ENCODE assay signal across 1 cellular context in the genomic region with DNA sequence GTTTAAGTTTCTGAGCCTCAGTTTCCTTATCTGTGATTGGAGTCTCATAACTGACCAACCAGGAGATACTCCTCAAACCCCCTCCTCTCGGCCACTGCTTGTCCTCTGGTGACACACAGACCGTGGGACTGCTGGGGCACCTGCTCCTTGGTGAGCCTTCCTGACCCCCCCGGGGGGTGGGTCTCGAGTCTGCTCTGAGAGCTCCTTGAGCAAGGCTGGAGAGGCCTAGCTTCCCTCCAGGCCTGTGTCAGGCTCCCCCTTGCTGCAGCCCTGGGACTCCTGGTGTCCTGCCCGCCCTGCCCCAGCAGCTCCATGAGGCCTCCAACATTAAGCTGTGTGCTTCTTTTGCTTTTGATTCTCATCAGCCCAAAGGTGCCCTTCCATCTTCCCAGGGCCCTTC.
TF ChIP-seq lines count a peak whose summit lies in the region.

No MANE protein-coding gene starts in this region.

TF ChIP-seq in HepG2, 621 proteins besides CTCF, POLR2A, EP300 and RAD21:
- TF ChIP-seq, protein P1, sequence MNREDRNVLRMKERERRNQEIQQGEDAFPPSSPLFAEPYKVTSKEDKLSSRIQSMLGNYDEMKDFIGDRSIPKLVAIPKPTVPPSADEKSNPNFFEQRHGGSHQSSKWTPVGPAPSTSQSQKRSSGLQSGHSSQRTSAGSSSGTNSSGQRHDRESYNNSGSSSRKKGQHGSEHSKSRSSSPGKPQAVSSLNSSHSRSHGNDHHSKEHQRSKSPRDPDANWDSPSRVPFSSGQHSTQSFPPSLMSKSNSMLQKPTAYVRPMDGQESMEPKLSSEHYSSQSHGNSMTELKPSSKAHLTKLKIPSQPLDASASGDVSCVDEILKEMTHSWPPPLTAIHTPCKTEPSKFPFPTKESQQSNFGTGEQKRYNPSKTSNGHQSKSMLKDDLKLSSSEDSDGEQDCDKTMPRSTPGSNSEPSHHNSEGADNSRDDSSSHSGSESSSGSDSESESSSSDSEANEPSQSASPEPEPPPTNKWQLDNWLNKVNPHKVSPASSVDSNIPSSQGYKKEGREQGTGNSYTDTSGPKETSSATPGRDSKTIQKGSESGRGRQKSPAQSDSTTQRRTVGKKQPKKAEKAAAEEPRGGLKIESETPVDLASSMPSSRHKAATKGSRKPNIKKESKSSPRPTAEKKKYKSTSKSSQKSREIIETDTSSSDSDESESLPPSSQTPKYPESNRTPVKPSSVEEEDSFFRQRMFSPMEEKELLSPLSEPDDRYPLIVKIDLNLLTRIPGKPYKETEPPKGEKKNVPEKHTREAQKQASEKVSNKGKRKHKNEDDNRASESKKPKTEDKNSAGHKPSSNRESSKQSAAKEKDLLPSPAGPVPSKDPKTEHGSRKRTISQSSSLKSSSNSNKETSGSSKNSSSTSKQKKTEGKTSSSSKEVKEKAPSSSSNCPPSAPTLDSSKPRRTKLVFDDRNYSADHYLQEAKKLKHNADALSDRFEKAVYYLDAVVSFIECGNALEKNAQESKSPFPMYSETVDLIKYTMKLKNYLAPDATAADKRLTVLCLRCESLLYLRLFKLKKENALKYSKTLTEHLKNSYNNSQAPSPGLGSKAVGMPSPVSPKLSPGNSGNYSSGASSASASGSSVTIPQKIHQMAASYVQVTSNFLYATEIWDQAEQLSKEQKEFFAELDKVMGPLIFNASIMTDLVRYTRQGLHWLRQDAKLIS (CRISPR knock-in tag; IDR thresholded peaks at IDR 0.05): no peak
- TF ChIP-seq, protein P2, sequence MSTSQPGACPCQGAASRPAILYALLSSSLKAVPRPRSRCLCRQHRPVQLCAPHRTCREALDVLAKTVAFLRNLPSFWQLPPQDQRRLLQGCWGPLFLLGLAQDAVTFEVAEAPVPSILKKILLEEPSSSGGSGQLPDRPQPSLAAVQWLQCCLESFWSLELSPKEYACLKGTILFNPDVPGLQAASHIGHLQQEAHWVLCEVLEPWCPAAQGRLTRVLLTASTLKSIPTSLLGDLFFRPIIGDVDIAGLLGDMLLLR (CRISPR knock-in tag; IDR thresholded peaks at IDR 0.05): no peak
- TF ChIP-seq, protein P3, sequence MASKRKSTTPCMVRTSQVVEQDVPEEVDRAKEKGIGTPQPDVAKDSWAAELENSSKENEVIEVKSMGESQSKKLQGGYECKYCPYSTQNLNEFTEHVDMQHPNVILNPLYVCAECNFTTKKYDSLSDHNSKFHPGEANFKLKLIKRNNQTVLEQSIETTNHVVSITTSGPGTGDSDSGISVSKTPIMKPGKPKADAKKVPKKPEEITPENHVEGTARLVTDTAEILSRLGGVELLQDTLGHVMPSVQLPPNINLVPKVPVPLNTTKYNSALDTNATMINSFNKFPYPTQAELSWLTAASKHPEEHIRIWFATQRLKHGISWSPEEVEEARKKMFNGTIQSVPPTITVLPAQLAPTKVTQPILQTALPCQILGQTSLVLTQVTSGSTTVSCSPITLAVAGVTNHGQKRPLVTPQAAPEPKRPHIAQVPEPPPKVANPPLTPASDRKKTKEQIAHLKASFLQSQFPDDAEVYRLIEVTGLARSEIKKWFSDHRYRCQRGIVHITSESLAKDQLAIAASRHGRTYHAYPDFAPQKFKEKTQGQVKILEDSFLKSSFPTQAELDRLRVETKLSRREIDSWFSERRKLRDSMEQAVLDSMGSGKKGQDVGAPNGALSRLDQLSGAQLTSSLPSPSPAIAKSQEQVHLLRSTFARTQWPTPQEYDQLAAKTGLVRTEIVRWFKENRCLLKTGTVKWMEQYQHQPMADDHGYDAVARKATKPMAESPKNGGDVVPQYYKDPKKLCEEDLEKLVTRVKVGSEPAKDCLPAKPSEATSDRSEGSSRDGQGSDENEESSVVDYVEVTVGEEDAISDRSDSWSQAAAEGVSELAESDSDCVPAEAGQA (IDR thresholded peaks at IDR 0.05; ENCODE audit: low read depth): no peak
- TF ChIP-seq, protein P3 (CRISPR knock-in tag; IDR thresholded peaks at IDR 0.05; ENCODE audit: borderline replicate concordance): no peak
- no peak for TF ChIP-seq ZNF782 (CRISPR knock-in tag; IDR thresholded peaks at IDR 0.05; ENCODE audit: borderline replicate concordance)
- no peak for TF ChIP-seq KDM1A (CRISPR knock-in tag; IDR thresholded peaks at IDR 0.05)
- TF ChIP-seq ZNF44 (CRISPR knock-in tag; IDR thresholded peaks at IDR 0.05): no peak
- no peak for TF ChIP-seq CCDC6 (CRISPR knock-in tag; IDR thresholded peaks at IDR 0.05)
- TF ChIP-seq, protein P4, sequence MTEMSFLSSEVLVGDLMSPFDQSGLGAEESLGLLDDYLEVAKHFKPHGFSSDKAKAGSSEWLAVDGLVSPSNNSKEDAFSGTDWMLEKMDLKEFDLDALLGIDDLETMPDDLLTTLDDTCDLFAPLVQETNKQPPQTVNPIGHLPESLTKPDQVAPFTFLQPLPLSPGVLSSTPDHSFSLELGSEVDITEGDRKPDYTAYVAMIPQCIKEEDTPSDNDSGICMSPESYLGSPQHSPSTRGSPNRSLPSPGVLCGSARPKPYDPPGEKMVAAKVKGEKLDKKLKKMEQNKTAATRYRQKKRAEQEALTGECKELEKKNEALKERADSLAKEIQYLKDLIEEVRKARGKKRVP (CRISPR knock-in tag; IDR thresholded peaks at IDR 0.05): no peak
- no peak for TF ChIP-seq JUNB (CRISPR knock-in tag; IDR thresholded peaks at IDR 0.05; ENCODE audit: borderline replicate concordance)
- TF ChIP-seq ZNF225 (CRISPR knock-in tag; IDR thresholded peaks at IDR 0.05): no peak
- TF ChIP-seq CEBPG (CRISPR knock-in tag; IDR thresholded peaks at IDR 0.05): no peak
- TF ChIP-seq SMAD3 (CRISPR knock-in tag; IDR thresholded peaks at IDR 0.05): no peak
- no peak for TF ChIP-seq ZNF768 (CRISPR knock-in tag; IDR thresholded peaks at IDR 0.05)
- TF ChIP-seq, protein P5, sequence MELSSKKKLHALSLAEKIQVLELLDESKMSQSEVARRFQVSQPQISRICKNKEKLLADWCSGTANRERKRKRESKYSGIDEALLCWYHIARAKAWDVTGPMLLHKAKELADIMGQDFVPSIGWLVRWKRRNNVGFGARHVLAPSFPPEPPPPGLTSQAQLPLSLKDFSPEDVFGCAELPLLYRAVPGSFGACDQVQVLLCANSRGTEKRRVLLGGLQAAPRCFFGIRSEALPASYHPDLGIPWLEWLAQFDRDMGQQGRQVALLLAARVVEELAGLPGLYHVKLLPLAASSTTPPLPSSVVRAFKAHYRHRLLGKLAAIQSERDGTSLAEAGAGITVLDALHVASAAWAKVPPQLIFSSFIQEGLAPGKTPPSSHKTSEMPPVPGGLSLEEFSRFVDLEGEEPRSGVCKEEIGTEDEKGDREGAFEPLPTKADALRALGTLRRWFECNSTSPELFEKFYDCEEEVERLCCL (CRISPR knock-in tag; IDR thresholded peaks at IDR 0.05; ENCODE audit: borderline replicate concordance): no peak
- TF ChIP-seq, protein P6, sequence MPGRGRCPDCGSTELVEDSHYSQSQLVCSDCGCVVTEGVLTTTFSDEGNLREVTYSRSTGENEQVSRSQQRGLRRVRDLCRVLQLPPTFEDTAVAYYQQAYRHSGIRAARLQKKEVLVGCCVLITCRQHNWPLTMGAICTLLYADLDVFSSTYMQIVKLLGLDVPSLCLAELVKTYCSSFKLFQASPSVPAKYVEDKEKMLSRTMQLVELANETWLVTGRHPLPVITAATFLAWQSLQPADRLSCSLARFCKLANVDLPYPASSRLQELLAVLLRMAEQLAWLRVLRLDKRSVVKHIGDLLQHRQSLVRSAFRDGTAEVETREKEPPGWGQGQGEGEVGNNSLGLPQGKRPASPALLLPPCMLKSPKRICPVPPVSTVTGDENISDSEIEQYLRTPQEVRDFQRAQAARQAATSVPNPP (CRISPR knock-in tag; IDR thresholded peaks at IDR 0.05): no peak
- TF ChIP-seq ATRX (CRISPR knock-in tag; IDR thresholded peaks at IDR 0.05; ENCODE audit: borderline replicate concordance): no peak
